ENCODE assay signal across 11 cellular contexts in genomic region chr3:48425281-48425812, GRCh38. TPM values are rescaled to one million over a fixed set of nuclear protein-coding genes. Genes with fewer than 3 reads are reported as not detected.
DNase-seq lines count a peak whose midpoint lies in the region; ATAC-seq and TF ChIP-seq lines count a peak whose summit lies in the region.
"Had no signal": no experiment of that assay in that cellular context is flagged by ENCODE, and none has a peak within 500 bp of the region (broad histone marks: within the 10 kb centered on the region; RNA-seq: fewer than 3 reads in every experiment).

No MANE protein-coding gene starts in this region.

- WGBS in body of pancreas, 2 donors = 55 to 71% methylated on average over 7 to 10 of the region's 13 CpGs

- H3K9me3 ChIP-seq in body of pancreas = no peaks in the 10 kb centered on the region

- TF ChIP-seq POLR2A in body of pancreas (IDR thresholded peaks at IDR 0.05) = peak in 2 of 3 donors; percentile 62 to 64

- H3K4me3 ChIP-seq in body of pancreas = no peak overlapping the region

- peaks cover 6% of the 10 kb centered on the region for H3K36me3 Mint-ChIP-seq in osteocyte (ENCODE audit: unreplicated experiment)
- H3K36me3 Mint-ChIP-seq in activated T-helper 2 cell treated with anti-CD3 and anti-CD28 coated beads, Interferon-gamma antibody, Interleukin-2, Interleukin-4, amounts not matched to agents 10 μg/mL and 5 μg/mL and 100 μg/mL, durations not matched to agents 14 hours and 24 hours and 36 hours (ENCODE audit: low read depth) = no peaks in the 10 kb centered on the region

- DNase-seq in body of pancreas = peak; percentile 56 to 72 (median 70)
- peak; percentile 75 for DNase-seq in left ventricle myocardium superior
- no peak for DNase-seq in osteocyte (ENCODE audit: extremely low spot score, unreplicated experiment)
- DNase-seq in NCI-H187 (lab: John Stamatoyannopoulos, UW) = no peak
- no peak for DNase-seq in activated T-helper 2 cell treated with anti-CD3 and anti-CD28 coated beads, Interferon-gamma antibody, Interleukin-2, Interleukin-4, amounts not matched to agents 10 μg/mL and 5 μg/mL and 100 μg/mL, durations not matched to agents 14 hours and 24 hours and 36 hours (ENCODE audit: low spot score)
- DNase-seq in glomerular visceral epithelial cell (ENCODE audit: extremely low spot score) = no peak
- DNase-seq: activated naive CD4-positive, alpha-beta T cell treated with Interleukin-2 at 50 U/mL for 16 hours; NCI-H345 had no signal

- peak; percentile 33 for ATAC-seq in body of pancreas
- peak; percentile 51 for ATAC-seq in left ventricle myocardium superior
- ATAC-seq in GM21529 (IDR thresholded peaks at IDR 0.05; ENCODE audit: unreplicated experiment) = no peak

- peaks cover 0 to 4% of the 10 kb centered on the region in 2 donors for H3K36me3 ChIP-seq in body of pancreas (replicated peaks in 1 of 2; ENCODE audit: insufficient read depth in 1 of 2, low read depth in 2 of 2)

- no peak for TF ChIP-seq CTCF in body of pancreas (IDR thresholded peaks at IDR 0.05)
- no peak for TF ChIP-seq CTCF in osteocyte (IDR thresholded peaks at IDR 0.05)

- intact Hi-C loops in body of pancreas (cut with DNase I) (no loop called here), left ventricle myocardium superior (cut with micrococcal nuclease) (no loop called here)
- intact Hi-C loops in activated T-helper 2 cell treated with anti-CD3 and anti-CD28 coated beads, Interferon-gamma antibody, Interleukin-2, Interleukin-4, amounts not matched to agents 10 μg/mL and 5 μg/mL and 100 μg/mL, durations not matched to agents 14 hours and 24 hours and 36 hours (cut with micrococcal nuclease) = no loop called here

- H3K4me3 Mint-ChIP-seq in osteocyte (ENCODE audit: unreplicated experiment) = peak overlapping the region; percentile 23
- no peak overlapping the region for H3K4me3 Mint-ChIP-seq in activated T-helper 2 cell treated with anti-CD3 and anti-CD28 coated beads, Interferon-gamma antibody, Interleukin-2, Interleukin-4, amounts not matched to agents 10 μg/mL and 5 μg/mL and 100 μg/mL, durations not matched to agents 14 hours and 24 hours and 36 hours (ENCODE audit: low read depth)

- H3K27me3 Mint-ChIP-seq in osteocyte (ENCODE audit: unreplicated experiment) = no peaks in the 10 kb centered on the region
- peaks cover 17% of the 10 kb centered on the region for H3K27me3 Mint-ChIP-seq in activated T-helper 2 cell treated with anti-CD3 and anti-CD28 coated beads, Interferon-gamma antibody, Interleukin-2, Interleukin-4, amounts not matched to agents 10 μg/mL and 5 μg/mL and 100 μg/mL, durations not matched to agents 14 hours and 24 hours and 36 hours (ENCODE audit: low read depth)

- H3K4me1 ChIP-seq in body of pancreas = peaks cover 65% of the 10 kb centered on the region

- H3K9me3 Mint-ChIP-seq in osteocyte (ENCODE audit: unreplicated experiment) = no peaks in the 10 kb centered on the region
- H3K9me3 Mint-ChIP-seq in activated T-helper 2 cell treated with anti-CD3 and anti-CD28 coated beads, Interferon-gamma antibody, Interleukin-2, Interleukin-4, amounts not matched to agents 10 μg/mL and 5 μg/mL and 100 μg/mL, durations not matched to agents 14 hours and 24 hours and 36 hours = no peaks in the 10 kb centered on the region

- peaks cover 58% of the 10 kb centered on the region for H3K4me1 Mint-ChIP-seq in osteocyte (ENCODE audit: unreplicated experiment)
- peaks cover 1% of the 10 kb centered on the region for H3K4me1 Mint-ChIP-seq in activated T-helper 2 cell treated with anti-CD3 and anti-CD28 coated beads, Interferon-gamma antibody, Interleukin-2, Interleukin-4, amounts not matched to agents 10 μg/mL and 5 μg/mL and 100 μg/mL, durations not matched to agents 14 hours and 24 hours and 36 hours (ENCODE audit: low read depth)

- H3K27ac ChIP-seq in body of pancreas = peak overlapping the region; percentile 68 to 96 (median 94)

- peak overlapping the region; percentile 80 for H3K27ac Mint-ChIP-seq in osteocyte (ENCODE audit: unreplicated experiment)
- H3K27ac Mint-ChIP-seq in activated T-helper 2 cell treated with anti-CD3 and anti-CD28 coated beads, Interferon-gamma antibody, Interleukin-2, Interleukin-4, amounts not matched to agents 10 μg/mL and 5 μg/mL and 100 μg/mL, durations not matched to agents 14 hours and 24 hours and 36 hours = no peak overlapping the region

- no peaks in the 10 kb centered on the region for H3K27me3 ChIP-seq in body of pancreas

RNA-seq across cellular contexts. Expression of gene PLXNB1, which starts 4.5 kb away (rescaled TPM):
- total RNA-seq in body of pancreas (100 to 1,000 TPM; 118 to 311 TPM), left ventricle myocardium superior (50.8 TPM), osteocyte (76.7 and 88.2 TPM in 2 replicates)
- 6.8 and 7.0 TPM in 2 replicates for total RNA-seq in activated T-helper 2 cell treated with anti-CD3 and anti-CD28 coated beads, Interferon-gamma antibody, Interleukin-2, Interleukin-4, amounts not matched to agents 10 μg/mL and 5 μg/mL and 100 μg/mL, durations not matched to agents 14 hours and 24 hours and 36 hours

RNA-seq across cellular contexts. Expression of gene CCDC51, which starts 14.6 kb away (rescaled TPM):
- total RNA-seq in body of pancreas = 1 to 10 TPM in 1 of 2 donors, under 1 TPM in 1; 0.33 to 2.6 TPM
- 13.3 TPM for total RNA-seq in left ventricle myocardium superior
- total RNA-seq in osteocyte = 11.3 and 11.9 TPM in 2 replicates
- total RNA-seq in activated T-helper 2 cell treated with anti-CD3 and anti-CD28 coated beads, Interferon-gamma antibody, Interleukin-2, Interleukin-4, amounts not matched to agents 10 μg/mL and 5 μg/mL and 100 μg/mL, durations not matched to agents 14 hours and 24 hours and 36 hours = 22.2 and 23.7 TPM in 2 replicates

RNA-seq across cellular contexts. Expression of gene TMA7, which starts 14.7 kb away (rescaled TPM):
- total RNA-seq in body of pancreas = 100 to 1,000 TPM; 113 to 156 TPM
- 262 TPM for total RNA-seq in left ventricle myocardium superior
- total RNA-seq in osteocyte = 186 and 198 TPM in 2 replicates
- total RNA-seq in activated T-helper 2 cell treated with anti-CD3 and anti-CD28 coated beads, Interferon-gamma antibody, Interleukin-2, Interleukin-4, amounts not matched to agents 10 μg/mL and 5 μg/mL and 100 μg/mL, durations not matched to agents 14 hours and 24 hours and 36 hours = 270 and 289 TPM in 2 replicates

RNA-seq across cellular contexts. Expression of gene ATRIP, which starts 21.2 kb away (rescaled TPM):
- 1 to 10 TPM; 2.6 to 4.3 TPM for total RNA-seq in body of pancreas
- 4.9 TPM for total RNA-seq in left ventricle myocardium superior
- 8.5 and 9.3 TPM in 2 replicates for total RNA-seq in osteocyte
- total RNA-seq in activated T-helper 2 cell treated with anti-CD3 and anti-CD28 coated beads, Interferon-gamma antibody, Interleukin-2, Interleukin-4, amounts not matched to agents 10 μg/mL and 5 μg/mL and 100 μg/mL, durations not matched to agents 14 hours and 24 hours and 36 hours = 16.9 and 17.5 TPM in 2 replicates

RNA-seq across cellular contexts. Expression of gene FBXW12, which starts 53.3 kb away (rescaled TPM):
- total RNA-seq in body of pancreas = 10 to 100 TPM in 1 of 2 donors, 1 to 10 TPM in 1; 3.4 to 23.7 TPM
- total RNA-seq in left ventricle myocardium superior = not detected
- total RNA-seq in osteocyte = not detected in 2 replicates
- total RNA-seq in activated T-helper 2 cell treated with anti-CD3 and anti-CD28 coated beads, Interferon-gamma antibody, Interleukin-2, Interleukin-4, amounts not matched to agents 10 μg/mL and 5 μg/mL and 100 μg/mL, durations not matched to agents 14 hours and 24 hours and 36 hours = 0.14 TPM in 1 of 2 replicates, not detected in the other
- total RNA-seq: endothelial cell of umbilical vein, M059J had no signal

Comparison
In these comparisons a context has a peak if more than half of its experiments do, and no peak if none do; other contexts are left out.
1. DNase-seq: peak in body of pancreas (4 of 4) and left ventricle myocardium superior (single experiment); none in osteocyte (single experiment), NCI-H187 (0 of 2), activated T-helper 2 cell treated with anti-CD3 and anti-CD28 coated beads, Interferon-gamma antibody, Interleukin-2, Interleukin-4, amounts not matched to agents 10 μg/mL and 5 μg/mL and 100 μg/mL, durations not matched to agents 14 hours and 24 hours and 36 hours (single experiment) and glomerular visceral epithelial cell (single experiment).